8 cellular contexts compared by ENCODE assay signal in the genomic region with DNA sequence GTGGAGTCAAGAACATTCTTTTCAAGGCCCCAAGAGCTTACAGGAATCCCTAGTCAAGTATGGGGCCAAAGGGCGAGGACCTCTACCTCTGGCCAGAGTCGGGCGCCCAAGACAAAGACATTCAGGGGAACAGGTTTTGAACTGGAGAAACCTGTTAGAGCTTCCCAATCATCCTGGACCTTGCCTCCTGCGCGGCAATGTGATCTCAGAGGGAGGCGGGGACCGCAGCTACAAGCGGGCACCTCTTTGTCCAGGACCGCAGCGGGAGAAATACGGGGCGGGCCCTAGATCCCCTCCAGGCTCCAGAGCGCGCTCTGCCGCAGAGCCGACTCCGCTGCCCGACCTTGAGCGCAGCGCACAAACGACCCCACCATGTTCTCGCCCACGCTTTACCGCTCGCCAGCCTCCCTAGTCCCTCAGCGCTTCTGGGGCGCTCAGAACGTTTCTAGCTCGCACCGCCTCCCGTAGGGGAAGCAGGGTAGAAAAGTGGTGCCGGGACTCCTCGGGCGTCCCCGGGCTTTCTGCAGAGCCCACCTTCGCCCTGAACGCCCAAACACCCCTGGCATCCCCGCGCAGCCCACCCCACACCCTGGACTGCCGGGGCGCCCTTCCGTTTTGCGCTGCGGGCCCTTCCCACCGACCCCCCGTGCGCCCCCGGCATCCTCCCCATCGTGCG.
DNase-seq lines count a peak whose midpoint lies in the region; ATAC-seq and TF ChIP-seq lines count a peak whose summit lies in the region.

No MANE protein-coding gene starts in this region.

- H3K9me3 ChIP-seq in BLaER1 treated with 17β-estradiol and CSF1 and Interleukin-3, amounts not matched to agents 10 nM and 100 nM (replicated peaks in 1 of 11), result peaks cover 0 to 28% (median 17%) of the 10 kb centered on the region in 11 experiments; a peak in 19 of 22 replicates
- H3K9me3 ChIP-seq in muscle layer of colon (ENCODE audit: low read length), result no peaks in the 10 kb centered on the region

- peak overlapping the region in 10 of 11 experiments; percentile 25 to 63 (median 48); a peak in 17 of 22 replicates for H3K9ac ChIP-seq in BLaER1 treated with 17β-estradiol and CSF1 and Interleukin-3, amounts not matched to agents 10 nM and 100 nM
- no peak overlapping the region for H3K9ac ChIP-seq in muscle layer of colon (ENCODE audit: low read length)

- no peaks in the 10 kb centered on the region for H3K36me3 ChIP-seq in BLaER1 treated with 17β-estradiol and CSF1 and Interleukin-3, amounts not matched to agents 10 nM and 100 nM
- H3K36me3 ChIP-seq in muscle layer of colon (ENCODE audit: insufficient read depth, low read length), result no peaks in the 10 kb centered on the region

- peaks cover 13 to 55% (median 45%) of the 10 kb centered on the region in 10 experiments for H3K4me1 ChIP-seq in BLaER1 treated with 17β-estradiol and CSF1 and Interleukin-3, amounts not matched to agents 10 nM and 100 nM
- H3K4me1 ChIP-seq in muscle layer of colon (ENCODE audit: insufficient read depth, low read length), result peaks cover 6% of the 10 kb centered on the region

- H3K27ac ChIP-seq in BLaER1 treated with 17β-estradiol and CSF1 and Interleukin-3, amounts not matched to agents 10 nM and 100 nM, result peak overlapping the region in 3 of 11 experiments; percentile 13 to 34 (median 17); a peak in 3 of 22 replicates
- H3K27ac ChIP-seq in muscle layer of colon (ENCODE audit: low read depth, low read length) (peak overlapping the region; percentile 22), substantia nigra (ENCODE audit: low read depth, low read length, poor library complexity, severe bottlenecking) (peak overlapping the region; percentile 24)

- peaks cover 49 to 69% (median 61%) of the 10 kb centered on the region in 11 experiments for H3K27me3 ChIP-seq in BLaER1 treated with 17β-estradiol and CSF1 and Interleukin-3, amounts not matched to agents 10 nM and 100 nM
- no peaks in the 10 kb centered on the region for H3K27me3 ChIP-seq in muscle layer of colon (ENCODE audit: control insufficient read depth in 1 of 2, insufficient read depth in 2 of 2, low read length in 2 of 2)

- peak overlapping the region; percentile 49 to 71 (median 59) for H3K4me3 ChIP-seq in BLaER1 treated with 17β-estradiol and CSF1 and Interleukin-3, amounts not matched to agents 10 nM and 100 nM
- H3K4me3 ChIP-seq in epithelial cell of esophagus (ENCODE audit: low read length), result peak overlapping the region; percentile 65
- H3K4me3 ChIP-seq in muscle layer of colon (ENCODE audit: low read depth in 1 of 2, low read length in 2 of 2), result peak overlapping the region; percentile 67 to 82

- peak; percentile 38 for DNase-seq in NCI-H128 (lab: John Stamatoyannopoulos, UW; ENCODE audit: unreplicated experiment)
- DNase-seq in activated CD4-positive, alpha-beta T cell treated with anti-CD3 and anti-CD28 coated beads, Interleukin-2, amount 50 U/mL, for 4 hours, result peak; percentile 12 to 21
- peak; percentile 87 for DNase-seq in epithelial cell of esophagus (ENCODE audit: low read depth)
- DNase-seq in substantia nigra (lab: John Stamatoyannopoulos, UW), result peak in 7 of 49 donors; percentile 14 to 64 (median 43)

- H3K4me2 ChIP-seq in BLaER1 treated with 17β-estradiol and CSF1 and Interleukin-3, amounts not matched to agents 10 nM and 100 nM, result peak overlapping the region; percentile 73 to 86 (median 82)

- ATAC-seq in GM21367 (IDR thresholded peaks at IDR 0.05; ENCODE audit: unreplicated experiment) (peak; percentile 16), GM21423 (IDR thresholded peaks at IDR 0.05; ENCODE audit: unreplicated experiment) (no peak)

- no peak for TF ChIP-seq CTCF in epithelial cell of esophagus (IDR thresholded peaks at IDR 0.05; ENCODE audit: insufficient read depth, low read depth, low read length, missing control alignments)

- peaks cover 0 to 8% (median 0%) of the 10 kb centered on the region in 11 experiments; a peak in 1 of 22 replicates for H4K20me1 ChIP-seq in BLaER1 treated with 17β-estradiol and CSF1 and Interleukin-3, amounts not matched to agents 10 nM and 100 nM
